Comparison of ENCODE assay signal across 7 cellular contexts in genomic region chr15:73697033-73697467, GRCh38. TPM values are rescaled to one million over a fixed set of nuclear protein-coding genes. Genes with fewer than 3 reads are reported as not detected.
DNase-seq lines count a peak whose midpoint lies in the region; ATAC-seq and TF ChIP-seq lines count a peak whose summit lies in the region.

No MANE protein-coding gene starts in this region.

- no peaks in the 10 kb centered on the region for H3K36me3 Mint-ChIP-seq in activated T-cell treated with anti-CD3 and anti-CD28 coated beads, Interleukin-2, amount 50 U/mL, for 4 hours (ENCODE audit: insufficient read depth)
- H3K36me3 Mint-ChIP-seq in natural killer cell treated with Interleukin-12 subunit alpha and Interleukin-12 subunit beta and Interleukin-15 and Interleukin-18, amount 100 ng/mL, for 72 hours, result no peaks in the 10 kb centered on the region
- H3K36me3 Mint-ChIP-seq in stimulated activated memory B cell treated with anti-CD40 and anti-IgM and Interleukin-4, amounts not matched to agents 10 μg/mL and 1 μg/mL and 100 μg/mL, for 72 hours, result no peaks in the 10 kb centered on the region

- TF ChIP-seq CTCF in fibroblast of lung (conservative IDR thresholded peaks at IDR 0.05 in 1 of 2, IDR thresholded peaks at IDR 0.05 in 1 of 2; ENCODE audit: low read depth in 1 of 2, low read length in 2 of 2), result no peak

- H3K4me3 ChIP-seq in fibroblast of lung (replicated peaks in 1 of 4; ENCODE audit: control extremely low read depth in 1 of 4, insufficient read depth in 1 of 4, low read depth in 3 of 4, low read length in 4 of 4), result no peak overlapping the region

- peak; percentile 70 for ATAC-seq in GM18870 (IDR thresholded peaks at IDR 0.05; ENCODE audit: unreplicated experiment)
- ATAC-seq in HG03097 (IDR thresholded peaks at IDR 0.05; ENCODE audit: low FRiP score, unreplicated experiment), result peak; percentile 80
- ATAC-seq in activated T-cell treated with anti-CD3 and anti-CD28 coated beads, Interleukin-2, amount 50 U/mL, for 4 hours, result peak; percentile 84 to 90
- ATAC-seq in natural killer cell treated with Interleukin-12 subunit alpha and Interleukin-12 subunit beta and Interleukin-15 and Interleukin-18, amount 100 ng/mL, for 72 hours, result peak; percentile 93 to 96
- peak; percentile 78 for ATAC-seq in stimulated activated memory B cell treated with anti-CD40 and anti-IgM and Interleukin-4, amounts not matched to agents 10 μg/mL and 1 μg/mL and 100 μg/mL, for 72 hours

- H3K4me2 ChIP-seq in fibroblast of lung (ENCODE audit: extremely low read depth, insufficient read depth, low read length), result peak overlapping the region; percentile 4

- peaks cover 51% of the 10 kb centered on the region for H3K27me3 Mint-ChIP-seq in activated T-cell treated with anti-CD3 and anti-CD28 coated beads, Interleukin-2, amount 50 U/mL, for 4 hours (ENCODE audit: low read depth)
- peaks cover 46 to 52% of the 10 kb centered on the region in 2 donors for H3K27me3 Mint-ChIP-seq in natural killer cell treated with Interleukin-12 subunit alpha and Interleukin-12 subunit beta and Interleukin-15 and Interleukin-18, amount 100 ng/mL, for 72 hours
- H3K27me3 Mint-ChIP-seq in stimulated activated memory B cell treated with anti-CD40 and anti-IgM and Interleukin-4, amounts not matched to agents 10 μg/mL and 1 μg/mL and 100 μg/mL, for 72 hours, result peaks cover 70% of the 10 kb centered on the region

- H3K27ac Mint-ChIP-seq in natural killer cell treated with Interleukin-12 subunit alpha and Interleukin-12 subunit beta and Interleukin-15 and Interleukin-18, amount 100 ng/mL, for 72 hours, result peak overlapping the region; percentile 54 to 73
- peak overlapping the region; percentile 22 for H3K27ac Mint-ChIP-seq in stimulated activated memory B cell treated with anti-CD40 and anti-IgM and Interleukin-4, amounts not matched to agents 10 μg/mL and 1 μg/mL and 100 μg/mL, for 72 hours

- H3K9ac ChIP-seq in fibroblast of lung (ENCODE audit: insufficient read depth, low read length), result no peak overlapping the region

- H3K4me1 Mint-ChIP-seq in activated T-cell treated with anti-CD3 and anti-CD28 coated beads, Interleukin-2, amount 50 U/mL, for 4 hours (ENCODE audit: low read depth), result peaks cover 26% of the 10 kb centered on the region
- peaks cover 22 to 30% of the 10 kb centered on the region in 2 donors for H3K4me1 Mint-ChIP-seq in natural killer cell treated with Interleukin-12 subunit alpha and Interleukin-12 subunit beta and Interleukin-15 and Interleukin-18, amount 100 ng/mL, for 72 hours (ENCODE audit: low read depth in 2 of 2)
- peaks cover 19% of the 10 kb centered on the region for H3K4me1 Mint-ChIP-seq in stimulated activated memory B cell treated with anti-CD40 and anti-IgM and Interleukin-4, amounts not matched to agents 10 μg/mL and 1 μg/mL and 100 μg/mL, for 72 hours

- H3K9me3 ChIP-seq in fibroblast of lung (ENCODE audit: control insufficient read depth, insufficient read depth, low read depth, low read length), result no peaks in the 10 kb centered on the region

- H3K4me1 ChIP-seq in fibroblast of lung (ENCODE audit: control insufficient read depth, extremely low read depth, insufficient read depth, low read length), result peaks cover 23% of the 10 kb centered on the region

- H3K27me3 ChIP-seq in fibroblast of lung (ENCODE audit: control insufficient read depth, insufficient read depth, low read length), result no peaks in the 10 kb centered on the region

- no peak overlapping the region for H2AFZ ChIP-seq in fibroblast of lung (ENCODE audit: low read length)

- peak overlapping the region; percentile 46 for H3K27ac ChIP-seq in fibroblast of lung (ENCODE audit: insufficient read depth, low read length)

- no peaks in the 10 kb centered on the region for H3K9me3 Mint-ChIP-seq in activated T-cell treated with anti-CD3 and anti-CD28 coated beads, Interleukin-2, amount 50 U/mL, for 4 hours
- H3K9me3 Mint-ChIP-seq in natural killer cell treated with Interleukin-12 subunit alpha and Interleukin-12 subunit beta and Interleukin-15 and Interleukin-18, amount 100 ng/mL, for 72 hours, result no peaks in the 10 kb centered on the region
- H3K9me3 Mint-ChIP-seq in stimulated activated memory B cell treated with anti-CD40 and anti-IgM and Interleukin-4, amounts not matched to agents 10 μg/mL and 1 μg/mL and 100 μg/mL, for 72 hours, result no peaks in the 10 kb centered on the region

- DNase-seq in activated T-cell treated with anti-CD3 and anti-CD28 coated beads, Interleukin-2, amount 50 U/mL, for 4 hours, result peak; percentile 57
- DNase-seq in fibroblast of lung (ENCODE audit: low read depth in 2 of 2), result peak; percentile 95 to 97
- DNase-seq in natural killer cell treated with Interleukin-12 subunit alpha and Interleukin-12 subunit beta and Interleukin-15 and Interleukin-18, amount 100 ng/mL, for 72 hours (ENCODE audit: low spot score), result peak; percentile 92

- peaks cover 1% of the 10 kb centered on the region for H3K36me3 ChIP-seq in fibroblast of lung (ENCODE audit: control insufficient read depth, insufficient read depth, low read length)

- peaks cover 70% of the 10 kb centered on the region for H3K79me2 ChIP-seq in fibroblast of lung (ENCODE audit: control insufficient read depth, insufficient read depth, low read length)

- H4K20me1 ChIP-seq in fibroblast of lung (ENCODE audit: control insufficient read depth, extremely low read depth, insufficient read depth, low read length), result no peaks in the 10 kb centered on the region

- H3K4me3 Mint-ChIP-seq in activated T-cell treated with anti-CD3 and anti-CD28 coated beads, Interleukin-2, amount 50 U/mL, for 4 hours, result peak overlapping the region; percentile 43
- peak overlapping the region; percentile 54 for H3K4me3 Mint-ChIP-seq in natural killer cell treated with Interleukin-12 subunit alpha and Interleukin-12 subunit beta and Interleukin-15 and Interleukin-18, amount 100 ng/mL, for 72 hours
- H3K4me3 Mint-ChIP-seq in stimulated activated memory B cell treated with anti-CD40 and anti-IgM and Interleukin-4, amounts not matched to agents 10 μg/mL and 1 μg/mL and 100 μg/mL, for 72 hours, result no peak overlapping the region

TF ChIP-seq in PFSK-1, 5 proteins besides CTCF, POLR2A, EP300 and RAD21:
- TF ChIP-seq TAF1 (IDR thresholded peaks at IDR 0.05; ENCODE audit: borderline replicate concordance, insufficient read depth, low read length) (no peak), REST (IDR thresholded peaks at IDR 0.05; ENCODE audit: insufficient read depth in 1 of 2, low read depth in 2 of 2, low read length in 2 of 2) (peak; percentile 30 to 37; a peak in 1 of 4 replicates), FOXP2 (optimal IDR thresholded peaks at IDR 0.05; ENCODE audit: borderline replicate concordance, extremely low read depth, extremely low read length, insufficient read depth) (peak; percentile 70), POLR2AphosphoS5 (IDR thresholded peaks at IDR 0.05; ENCODE audit: low read depth, low read length) (no peak; the same call in 1 of the 2 replicates), SIN3A (IDR thresholded peaks at IDR 0.05; ENCODE audit: borderline replicate concordance, insufficient read depth, low read length) (peak; percentile 100)

RNA-seq across cellular contexts. Expression of gene CD276, which starts 12.9 kb away (rescaled TPM):
- 475 TPM for polyA plus RNA-seq in PFSK-1 (2012; ENCODE audit: insufficient read length, low read depth)
- 1 to 10 TPM; 2.6 to 4.1 (median 3.1) TPM for total RNA-seq in activated T-cell treated with anti-CD3 and anti-CD28 coated beads, Interleukin-2, amount 50 U/mL, for 4 hours
- total RNA-seq in fibroblast of lung, result 65.7 and 88.5 TPM in 2 replicates
- 103 and 108 TPM in 2 replicates for polyA plus RNA-seq in fibroblast of lung
- polyA plus RNA-seq in fibroblast of lung (2012), result 138 and 164 TPM in 2 replicates
- 305 and 348 TPM in 2 replicates for polyA minus RNA-seq in fibroblast of lung (ENCODE audit: low replicate concordance)
- total RNA-seq in natural killer cell treated with Interleukin-12 subunit alpha and Interleukin-12 subunit beta and Interleukin-15 and Interleukin-18, amount 100 ng/mL, for 72 hours, result 1 to 10 TPM in 1 of 2 donors, under 1 TPM in 1; 0.90 to 2.0 TPM

RNA-seq across cellular contexts. Expression of gene INSYN1, which starts 56.1 kb away (rescaled TPM):
- 7.5 TPM for polyA plus RNA-seq in PFSK-1 (2012; ENCODE audit: insufficient read length, low read depth)
- total RNA-seq in activated T-cell treated with anti-CD3 and anti-CD28 coated beads, Interleukin-2, amount 50 U/mL, for 4 hours, result not detected
- 1.2 and 1.3 TPM in 2 replicates for total RNA-seq in fibroblast of lung
- 0.37 and 0.51 TPM in 2 replicates for polyA plus RNA-seq in fibroblast of lung
- polyA plus RNA-seq in fibroblast of lung (2012), result 0.65 and 0.74 TPM in 2 replicates
- polyA minus RNA-seq in fibroblast of lung (ENCODE audit: low replicate concordance), result 0.74 TPM in 1 of 2 replicates, not detected in the other
- total RNA-seq in natural killer cell treated with Interleukin-12 subunit alpha and Interleukin-12 subunit beta and Interleukin-15 and Interleukin-18, amount 100 ng/mL, for 72 hours, result not detected

Comparison
In these comparisons a context has a peak if more than half of its experiments do, and no peak if none do; other contexts are left out.
1. RNA of gene CD276, which starts 12.9 kb away (total RNA-seq): 65.7 to 88.5 TPM in fibroblast of lung; 2.6 to 4.1 TPM in activated T-cell treated with anti-CD3 and anti-CD28 coated beads, Interleukin-2, amount 50 U/mL, for 4 hours and 0.90 to 2.0 TPM in natural killer cell treated with Interleukin-12 subunit alpha and Interleukin-12 subunit beta and Interleukin-15 and Interleukin-18, amount 100 ng/mL, for 72 hours; every median in the first group is over 10 times any median in the second.
2. Peak in every context shown above with its lines, with median percentiles within 50 percentile points of each other: ATAC-seq and DNase-seq.